Comparison of ENCODE assay signal across 1 cellular context in the genomic region with DNA sequence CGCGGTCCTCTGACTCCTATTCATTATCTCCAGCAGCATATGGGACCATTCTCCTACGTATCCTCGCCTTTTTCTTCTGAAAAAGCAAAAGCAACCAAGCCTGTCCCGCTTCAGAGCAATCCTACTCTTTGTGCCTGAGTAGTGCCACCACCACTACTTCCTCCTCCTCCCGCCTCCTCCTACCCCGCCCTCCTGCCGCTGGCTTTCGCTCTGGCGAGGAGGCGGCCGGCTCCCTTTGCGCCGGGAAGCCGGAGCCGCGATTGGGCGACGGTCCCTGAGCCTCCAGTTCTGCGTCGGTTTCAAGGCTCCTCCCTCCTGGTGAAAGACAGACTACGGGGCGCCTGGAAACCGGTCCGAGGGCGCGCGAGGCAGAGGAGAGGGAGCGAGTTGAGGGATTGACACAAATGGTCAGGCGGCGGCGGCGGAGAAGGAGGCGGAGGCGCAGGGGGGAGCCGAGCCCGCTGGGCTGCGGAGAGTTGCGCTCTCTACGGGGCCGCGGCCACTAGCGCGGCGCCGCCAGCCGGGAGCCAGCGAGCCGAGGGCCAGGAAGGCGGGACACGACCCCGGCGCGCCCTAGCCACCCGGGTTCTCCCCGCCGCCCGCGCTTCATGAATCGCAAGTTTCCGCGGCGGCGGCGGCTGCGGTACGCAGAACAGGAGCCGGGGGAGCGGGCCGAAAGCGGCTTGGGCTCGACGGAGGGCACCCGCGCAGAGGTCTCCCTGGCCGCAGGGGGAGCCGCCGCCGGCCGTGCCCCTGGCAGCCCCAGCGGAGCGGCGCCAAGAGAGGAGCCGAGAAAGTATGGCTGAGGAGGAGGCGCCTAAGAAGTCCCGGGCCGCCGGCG.
TF ChIP-seq lines count a peak whose summit lies in the region.

A gene (plus strand): TSS at position 351 of the 841 bp plus-strand sequence. CDS start 448 bp downstream, at position 799.

TF ChIP-seq in GM12878, 131 proteins besides CTCF, POLR2A, EP300 and RAD21 (continued from another document):
- TF ChIP-seq, protein P1, sequence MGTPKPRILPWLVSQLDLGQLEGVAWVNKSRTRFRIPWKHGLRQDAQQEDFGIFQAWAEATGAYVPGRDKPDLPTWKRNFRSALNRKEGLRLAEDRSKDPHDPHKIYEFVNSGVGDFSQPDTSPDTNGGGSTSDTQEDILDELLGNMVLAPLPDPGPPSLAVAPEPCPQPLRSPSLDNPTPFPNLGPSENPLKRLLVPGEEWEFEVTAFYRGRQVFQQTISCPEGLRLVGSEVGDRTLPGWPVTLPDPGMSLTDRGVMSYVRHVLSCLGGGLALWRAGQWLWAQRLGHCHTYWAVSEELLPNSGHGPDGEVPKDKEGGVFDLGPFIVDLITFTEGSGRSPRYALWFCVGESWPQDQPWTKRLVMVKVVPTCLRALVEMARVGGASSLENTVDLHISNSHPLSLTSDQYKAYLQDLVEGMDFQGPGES (IDR thresholded peaks at IDR 0.05), result peak; percentile 89
- TF ChIP-seq, protein P2, sequence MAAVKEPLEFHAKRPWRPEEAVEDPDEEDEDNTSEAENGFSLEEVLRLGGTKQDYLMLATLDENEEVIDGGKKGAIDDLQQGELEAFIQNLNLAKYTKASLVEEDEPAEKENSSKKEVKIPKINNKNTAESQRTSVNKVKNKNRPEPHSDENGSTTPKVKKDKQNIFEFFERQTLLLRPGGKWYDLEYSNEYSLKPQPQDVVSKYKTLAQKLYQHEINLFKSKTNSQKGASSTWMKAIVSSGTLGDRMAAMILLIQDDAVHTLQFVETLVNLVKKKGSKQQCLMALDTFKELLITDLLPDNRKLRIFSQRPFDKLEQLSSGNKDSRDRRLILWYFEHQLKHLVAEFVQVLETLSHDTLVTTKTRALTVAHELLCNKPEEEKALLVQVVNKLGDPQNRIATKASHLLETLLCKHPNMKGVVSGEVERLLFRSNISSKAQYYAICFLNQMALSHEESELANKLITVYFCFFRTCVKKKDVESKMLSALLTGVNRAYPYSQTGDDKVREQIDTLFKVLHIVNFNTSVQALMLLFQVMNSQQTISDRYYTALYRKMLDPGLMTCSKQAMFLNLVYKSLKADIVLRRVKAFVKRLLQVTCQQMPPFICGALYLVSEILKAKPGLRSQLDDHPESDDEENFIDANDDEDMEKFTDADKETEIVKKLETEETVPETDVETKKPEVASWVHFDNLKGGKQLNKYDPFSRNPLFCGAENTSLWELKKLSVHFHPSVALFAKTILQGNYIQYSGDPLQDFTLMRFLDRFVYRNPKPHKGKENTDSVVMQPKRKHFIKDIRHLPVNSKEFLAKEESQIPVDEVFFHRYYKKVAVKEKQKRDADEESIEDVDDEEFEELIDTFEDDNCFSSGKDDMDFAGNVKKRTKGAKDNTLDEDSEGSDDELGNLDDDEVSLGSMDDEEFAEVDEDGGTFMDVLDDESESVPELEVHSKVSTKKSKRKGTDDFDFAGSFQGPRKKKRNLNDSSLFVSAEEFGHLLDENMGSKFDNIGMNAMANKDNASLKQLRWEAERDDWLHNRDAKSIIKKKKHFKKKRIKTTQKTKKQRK (IDR thresholded peaks at IDR 0.05; ENCODE audit: low read depth, low read length), result no peak
- TF ChIP-seq BRCA1 (IDR thresholded peaks at IDR 0.05; ENCODE audit: low read depth, low read length) (no peak), SUPT20H (IDR thresholded peaks at IDR 0.05; ENCODE audit: borderline replicate concordance, control insufficient read depth, low read depth, low read length) (peak; percentile 60), SMARCA5 (IDR thresholded peaks at IDR 0.05) (peak; percentile 100), POLR2AphosphoS5 (IDR thresholded peaks at IDR 0.05; ENCODE audit: low read length) (no peak), ZNF217 (IDR thresholded peaks at IDR 0.05) (no peak), NFYA (IDR thresholded peaks at IDR 0.05; ENCODE audit: borderline replicate concordance, low read depth, low read length) (no peak), GATAD2B (conservative IDR thresholded peaks at IDR 0.05; ENCODE audit: low read depth) (peak; percentile 75), IKZF1 (conservative IDR thresholded peaks at IDR 0.05) (peak; percentile 80), EED (IDR thresholded peaks at IDR 0.05; ENCODE audit: low read depth) (peak; percentile 59), IKZF2 (IDR thresholded peaks at IDR 0.05) (peak; percentile 42 to 71), TARDBP (IDR thresholded peaks at IDR 0.05; ENCODE audit: borderline replicate concordance) (peak; percentile 31; the same call in 1 of the 2 replicates), ZSCAN29 (IDR thresholded peaks at IDR 0.05) (peak; percentile 95), ZZZ3 (IDR thresholded peaks at IDR 0.05; ENCODE audit: control insufficient read depth, insufficient read length, low read depth) (peak; percentile 54), ZNF24 (IDR thresholded peaks at IDR 0.05) (no peak), IRF4 (IDR thresholded peaks at IDR 0.05; ENCODE audit: low read depth, low read length) (no peak), DPF2 (IDR thresholded peaks at IDR 0.05) (no peak; the same call in 1 of the 2 replicates), EGR1 (IDR thresholded peaks at IDR 0.05; ENCODE audit: borderline replicate concordance in 1 of 2, low read depth in 2 of 2, low read length in 2 of 2) (peak in 1 of 2 experiments; percentile 30; a peak in 1 of 3 replicates), MYC (IDR thresholded peaks at IDR 0.05; ENCODE audit: insufficient read depth, insufficient read length, insufficient replicate concordance, low read length, severe bottlenecking) (no peak), NR2F1 (conservative IDR thresholded peaks at IDR 0.05) (peak; percentile 49; the same call in 1 of the 2 replicates), ZNF384 (IDR thresholded peaks at IDR 0.05; ENCODE audit: borderline replicate concordance, low read depth, low read length) (no peak), NBN (IDR thresholded peaks at IDR 0.05) (peak; percentile 90), LARP7 (IDR thresholded peaks at IDR 0.05) (0 out of 2 replicates have a peak, but pooled peaks have one; percentile 73), SMC3 (IDR thresholded peaks at IDR 0.05; ENCODE audit: borderline replicate concordance, low read length) (no peak), STAT1 (conservative IDR thresholded peaks at IDR 0.05) (0 out of 2 replicates have a peak, but pooled peaks have one; percentile 39), BHLHE40 (IDR thresholded peaks at IDR 0.05; ENCODE audit: borderline replicate concordance in 1 of 2, low read depth in 2 of 2, low read length in 1 of 2) (peak in 1 of 2 experiments; percentile 22; a peak in 1 of 4 replicates), BMI1 (IDR thresholded peaks at IDR 0.05; ENCODE audit: borderline replicate concordance) (0 out of 2 replicates have a peak, but pooled peaks have one; percentile 6), YY1 (IDR thresholded peaks at IDR 0.05; ENCODE audit: low read depth, low read length) (peak; percentile 82), ZNF622 (IDR thresholded peaks at IDR 0.05) (no peak)
- TF ChIP-seq, protein P3, sequence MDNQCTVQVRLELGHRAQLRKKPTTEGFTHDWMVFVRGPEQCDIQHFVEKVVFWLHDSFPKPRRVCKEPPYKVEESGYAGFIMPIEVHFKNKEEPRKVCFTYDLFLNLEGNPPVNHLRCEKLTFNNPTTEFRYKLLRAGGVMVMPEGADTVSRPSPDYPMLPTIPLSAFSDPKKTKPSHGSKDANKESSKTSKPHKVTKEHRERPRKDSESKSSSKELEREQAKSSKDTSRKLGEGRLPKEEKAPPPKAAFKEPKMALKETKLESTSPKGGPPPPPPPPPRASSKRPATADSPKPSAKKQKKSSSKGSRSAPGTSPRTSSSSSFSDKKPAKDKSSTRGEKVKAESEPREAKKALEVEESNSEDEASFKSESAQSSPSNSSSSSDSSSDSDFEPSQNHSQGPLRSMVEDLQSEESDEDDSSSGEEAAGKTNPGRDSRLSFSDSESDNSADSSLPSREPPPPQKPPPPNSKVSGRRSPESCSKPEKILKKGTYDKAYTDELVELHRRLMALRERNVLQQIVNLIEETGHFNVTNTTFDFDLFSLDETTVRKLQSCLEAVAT (IDR thresholded peaks at IDR 0.05), result peak; percentile 99
- TF ChIP-seq, protein P4, sequence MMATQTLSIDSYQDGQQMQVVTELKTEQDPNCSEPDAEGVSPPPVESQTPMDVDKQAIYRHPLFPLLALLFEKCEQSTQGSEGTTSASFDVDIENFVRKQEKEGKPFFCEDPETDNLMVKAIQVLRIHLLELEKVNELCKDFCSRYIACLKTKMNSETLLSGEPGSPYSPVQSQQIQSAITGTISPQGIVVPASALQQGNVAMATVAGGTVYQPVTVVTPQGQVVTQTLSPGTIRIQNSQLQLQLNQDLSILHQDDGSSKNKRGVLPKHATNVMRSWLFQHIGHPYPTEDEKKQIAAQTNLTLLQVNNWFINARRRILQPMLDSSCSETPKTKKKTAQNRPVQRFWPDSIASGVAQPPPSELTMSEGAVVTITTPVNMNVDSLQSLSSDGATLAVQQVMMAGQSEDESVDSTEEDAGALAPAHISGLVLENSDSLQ (IDR thresholded peaks at IDR 0.05), result peak; percentile 45
- TF ChIP-seq, protein P5, sequence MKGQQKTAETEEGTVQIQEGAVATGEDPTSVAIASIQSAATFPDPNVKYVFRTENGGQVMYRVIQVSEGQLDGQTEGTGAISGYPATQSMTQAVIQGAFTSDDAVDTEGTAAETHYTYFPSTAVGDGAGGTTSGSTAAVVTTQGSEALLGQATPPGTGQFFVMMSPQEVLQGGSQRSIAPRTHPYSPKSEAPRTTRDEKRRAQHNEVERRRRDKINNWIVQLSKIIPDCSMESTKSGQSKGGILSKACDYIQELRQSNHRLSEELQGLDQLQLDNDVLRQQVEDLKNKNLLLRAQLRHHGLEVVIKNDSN (IDR thresholded peaks at IDR 0.05; ENCODE audit: borderline replicate concordance, extremely low read length, insufficient read depth, low read depth, low read length), result peak; percentile 36
